ENCODE assay signal across 24 cellular contexts in genomic region chr1:82446955-82447354, GRCh38.
"Had no signal": no experiment of that assay in that cellular context is flagged by ENCODE, and none has a peak within 500 bp of the region (broad histone marks: within the 10 kb centered on the region; RNA-seq: fewer than 3 reads in every experiment).

No MANE protein-coding gene starts in this region.

- H3K27ac Mint-ChIP-seq: IgD-negative memory B cell had no signal

- H3K4me1 ChIP-seq: SJSA1 had no signal

- DNase-seq: Kasumi-1, MM.1S, NCI-H1092 treated with DMSO at 0.1 percent for 48 hours, NCI-H1436, NCI-H187, NCI-H2029, NCI-H2081 treated with DMSO at 0.1 percent for 48 hours, NCI-H2171, NCI-H226, NCI-H446, NCI-H510A, NCI-H524 treated with DMSO at 0.1 percent for 48 hours, NCI-H69, NCI-H774, Right ventricle myocardium superior, RPMI8226, SIG-M5 had no signal

- H3K36me3 ChIP-seq: SJSA1 had no signal

- H3K4me3 ChIP-seq: K562, SJSA1, SK-N-MC had no signal

- H3K4me1 Mint-ChIP-seq: IgD-negative memory B cell had no signal

- H3K9ac ChIP-seq: KMS-11 had no signal

- ATAC-seq: K562 had no signal

- FAIRE-seq: HTR-8/SVneo, K562, RCC 7860 had no signal

- H3K27me3 Mint-ChIP-seq: IgD-negative memory B cell had no signal

- H3K36me3 Mint-ChIP-seq: IgD-negative memory B cell had no signal

- H3K9me3 ChIP-seq: SJSA1 had no signal

- H3K27me3 ChIP-seq: SJSA1 had no signal
